In the genomic region with DNA sequence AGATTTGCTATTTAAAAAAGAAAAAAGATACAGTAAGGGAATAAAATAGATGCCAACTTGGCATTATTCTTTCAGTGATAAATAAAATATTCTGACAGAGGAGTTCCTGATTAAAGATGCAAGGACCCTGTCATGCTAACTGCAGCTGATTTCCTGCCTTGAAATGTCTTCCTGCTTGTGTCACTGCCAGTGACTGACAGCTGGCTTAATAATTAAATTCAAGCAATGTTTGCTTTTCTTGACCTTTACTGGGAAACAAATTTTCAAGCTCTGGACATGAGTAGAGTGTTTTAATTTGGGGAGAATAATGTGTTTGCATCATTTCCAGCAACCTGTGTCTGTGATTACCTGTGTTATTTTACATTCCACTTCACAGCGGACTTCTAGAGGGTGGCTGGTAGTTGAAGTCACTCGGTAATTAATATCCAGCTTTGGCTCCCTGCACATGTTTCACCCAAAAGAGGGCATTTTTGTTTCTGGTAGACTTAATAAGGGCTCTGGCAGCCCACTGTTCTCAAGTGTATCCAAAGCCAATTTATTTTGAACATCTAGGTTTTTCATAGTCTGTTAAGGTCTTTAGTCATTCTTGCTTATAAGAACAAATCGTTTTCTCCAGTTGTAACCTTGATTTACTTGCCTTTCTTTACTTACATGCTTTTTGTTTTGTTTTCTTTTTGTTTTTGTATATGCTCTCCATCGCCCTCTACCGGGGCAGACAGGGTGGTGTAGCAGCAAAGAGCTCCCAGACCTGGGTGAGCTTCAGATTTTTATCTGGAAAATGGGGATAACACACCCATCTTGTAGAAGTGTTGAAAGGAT, we compare ENCODE assay signal across 9 cellular contexts. TPM values are rescaled to one million over a fixed set of nuclear protein-coding genes. Genes with fewer than 3 reads are reported as not detected.
DNase-seq lines count a peak whose midpoint lies in the region; ATAC-seq and TF ChIP-seq lines count a peak whose summit lies in the region.
"Had no signal": no experiment of that assay in that cellular context is flagged by ENCODE, and none has a peak within 500 bp of the region (broad histone marks: within the 10 kb centered on the region; RNA-seq: fewer than 3 reads in every experiment).

No MANE protein-coding gene starts in this region.

- WGBS in endodermal cell (ENCODE audit: insufficient coverage in 1 of 2, insufficient read length in 1 of 2), 2 experiments: 46 to 87% methylated on average over 2 to 5 of the region's 5 CpGs
- 23 to 26% methylated on average over 5 of the region's 5 CpGs for WGBS in upper lobe of left lung, 2 donors

- no peak overlapping the region for H3K27ac Mint-ChIP-seq in endodermal cell
- H3K27ac Mint-ChIP-seq in natural killer cell treated with Interleukin-12 subunit alpha and Interleukin-12 subunit beta and Interleukin-15 and Interleukin-18, amount 100 ng/mL, for 72 hours: no peak overlapping the region
- H3K27ac Mint-ChIP-seq: activated naive CD4-positive, alpha-beta T cell treated with anti-CD3 and anti-CD28 coated beads, Interleukin-2, amount 50 U/mL, for 72 hours had no signal

- H3K27ac ChIP-seq in endodermal cell (ENCODE audit: low read depth, low read length): no peak overlapping the region
- no peak overlapping the region for H3K27ac ChIP-seq in upper lobe of left lung

- TF ChIP-seq CTCF in endodermal cell (conservative IDR thresholded peaks at IDR 0.05) (peak; percentile 94), upper lobe of left lung (IDR thresholded peaks at IDR 0.05) (peak in 5 of 6 experiments; percentile 50 to 86 (median 57))

- ATAC-seq in GM21367 (IDR thresholded peaks at IDR 0.05; ENCODE audit: unreplicated experiment) (peak; percentile 75), upper lobe of left lung (ENCODE audit: low FRiP score in 2 of 2) (peak in 1 of 2 donors; percentile 77)
- ATAC-seq in natural killer cell treated with Interleukin-12 subunit alpha and Interleukin-12 subunit beta and Interleukin-15 and Interleukin-18, amount 100 ng/mL, for 72 hours: peak; percentile 44 to 65

- peaks cover 8% of the 10 kb centered on the region for H3K4me1 Mint-ChIP-seq in endodermal cell
- peaks cover 16 to 17% of the 10 kb centered on the region in 2 donors for H3K4me1 Mint-ChIP-seq in natural killer cell treated with Interleukin-12 subunit alpha and Interleukin-12 subunit beta and Interleukin-15 and Interleukin-18, amount 100 ng/mL, for 72 hours (ENCODE audit: low read depth in 2 of 2)

- H3K9me3 ChIP-seq in endodermal cell (ENCODE audit: control insufficient read depth, low read length): no peaks in the 10 kb centered on the region
- no peaks in the 10 kb centered on the region for H3K9me3 ChIP-seq in upper lobe of left lung

- H3K27me3 ChIP-seq in endodermal cell (ENCODE audit: control insufficient read depth, insufficient read depth, low read length, poor library complexity, severe bottlenecking): no peaks in the 10 kb centered on the region
- H3K27me3 ChIP-seq in upper lobe of left lung: no peaks in the 10 kb centered on the region

- H3K36me3 Mint-ChIP-seq in endodermal cell (ENCODE audit: low read depth): peaks cover 2% of the 10 kb centered on the region
- peaks cover 10% of the 10 kb centered on the region for H3K36me3 Mint-ChIP-seq in natural killer cell treated with Interleukin-12 subunit alpha and Interleukin-12 subunit beta and Interleukin-15 and Interleukin-18, amount 100 ng/mL, for 72 hours

- H3K4me3 ChIP-seq in endodermal cell (ENCODE audit: low read length) (no peak overlapping the region), upper lobe of left lung (peak overlapping the region in 2 of 4 donors; percentile 3 to 6)

- H3K9me3 Mint-ChIP-seq in endodermal cell: peaks cover 9% of the 10 kb centered on the region
- H3K9me3 Mint-ChIP-seq in natural killer cell treated with Interleukin-12 subunit alpha and Interleukin-12 subunit beta and Interleukin-15 and Interleukin-18, amount 100 ng/mL, for 72 hours: peaks cover 4% of the 10 kb centered on the region

- no peak overlapping the region for H3K9ac ChIP-seq in endodermal cell (ENCODE audit: extremely low read depth, low read length, poor library complexity, severe bottlenecking)

- TF ChIP-seq POLR2A in upper lobe of left lung (IDR thresholded peaks at IDR 0.05): no peak

- peaks cover 4% of the 10 kb centered on the region for H3K27me3 Mint-ChIP-seq in endodermal cell (ENCODE audit: insufficient read depth)
- H3K27me3 Mint-ChIP-seq in natural killer cell treated with Interleukin-12 subunit alpha and Interleukin-12 subunit beta and Interleukin-15 and Interleukin-18, amount 100 ng/mL, for 72 hours: peaks cover 10 to 21% of the 10 kb centered on the region in 2 donors

- DNase-seq in COLO829 (ENCODE audit: low spot score) (peak; percentile 25), NCI-H1694 (lab: John Stamatoyannopoulos, UW) (peak; percentile 19), endodermal cell (peak; percentile 82), upper lobe of left lung (peak in 1 of 2 donors; percentile 28), cerebellum (ENCODE audit: low spot score) (no peak)
- peak; percentile 43 to 46 for DNase-seq in activated CD4-positive, alpha-beta T cell treated with anti-CD3 and anti-CD28 coated beads, Interleukin-2, amount 50 U/mL, for 4 hours
- DNase-seq in natural killer cell treated with Interleukin-12 subunit alpha and Interleukin-12 subunit beta and Interleukin-15 and Interleukin-18, amount 100 ng/mL, for 72 hours (ENCODE audit: low spot score): no peak

- no peak overlapping the region for H3K4me3 Mint-ChIP-seq in endodermal cell
- no peak overlapping the region for H3K4me3 Mint-ChIP-seq in natural killer cell treated with Interleukin-12 subunit alpha and Interleukin-12 subunit beta and Interleukin-15 and Interleukin-18, amount 100 ng/mL, for 72 hours

- TF ChIP-seq EP300 in upper lobe of left lung (IDR thresholded peaks at IDR 0.05): no peak

- no peaks in the 10 kb centered on the region for H3K4me1 ChIP-seq in endodermal cell (ENCODE audit: control insufficient read depth, insufficient read depth, low read length)
- H3K4me1 ChIP-seq in upper lobe of left lung: peaks cover 0 to 11% (median 6%) of the 10 kb centered on the region in 4 donors

- H3K36me3 ChIP-seq in endodermal cell (ENCODE audit: control insufficient read depth, insufficient read depth, low read length) (no peaks in the 10 kb centered on the region), upper lobe of left lung (no peaks in the 10 kb centered on the region)

RNA-seq across cellular contexts. Expression of gene PROKR1, which starts 48.5 kb away (rescaled TPM):
- total RNA-seq in endodermal cell (1 to 10 TPM; 2.9 to 4.4 TPM), upper lobe of left lung (under 1 TPM in 1 of 6 donors, not detected in 5; 0.06 TPM), cerebellum (2.7 TPM)
- polyA plus RNA-seq in endodermal cell (2013, experiment 1 of 2): 0.64 TPM
- polyA plus RNA-seq in endodermal cell (2013, experiment 2 of 2): 0.46 TPM
- total RNA-seq in natural killer cell treated with Interleukin-12 subunit alpha and Interleukin-12 subunit beta and Interleukin-15 and Interleukin-18, amount 100 ng/mL, for 72 hours: not detected
- total RNA-seq: activated naive CD4-positive, alpha-beta T cell treated with anti-CD3 and anti-CD28 coated beads, Interleukin-2, amount 50 U/mL, for 72 hours had no signal

Comparison
In these comparisons a context has a peak if more than half of its experiments do, and no peak if none do; other contexts are left out.
1. DNase-seq: peak in COLO829 (single experiment), NCI-H1694 (single experiment), activated CD4-positive, alpha-beta T cell treated with anti-CD3 and anti-CD28 coated beads, Interleukin-2, amount 50 U/mL, for 4 hours (2 of 2) and endodermal cell (single experiment); none in natural killer cell treated with Interleukin-12 subunit alpha and Interleukin-12 subunit beta and Interleukin-15 and Interleukin-18, amount 100 ng/mL, for 72 hours (single experiment) and cerebellum (single experiment).